ENCODE assay signal across 8 cellular contexts in the genomic region with DNA sequence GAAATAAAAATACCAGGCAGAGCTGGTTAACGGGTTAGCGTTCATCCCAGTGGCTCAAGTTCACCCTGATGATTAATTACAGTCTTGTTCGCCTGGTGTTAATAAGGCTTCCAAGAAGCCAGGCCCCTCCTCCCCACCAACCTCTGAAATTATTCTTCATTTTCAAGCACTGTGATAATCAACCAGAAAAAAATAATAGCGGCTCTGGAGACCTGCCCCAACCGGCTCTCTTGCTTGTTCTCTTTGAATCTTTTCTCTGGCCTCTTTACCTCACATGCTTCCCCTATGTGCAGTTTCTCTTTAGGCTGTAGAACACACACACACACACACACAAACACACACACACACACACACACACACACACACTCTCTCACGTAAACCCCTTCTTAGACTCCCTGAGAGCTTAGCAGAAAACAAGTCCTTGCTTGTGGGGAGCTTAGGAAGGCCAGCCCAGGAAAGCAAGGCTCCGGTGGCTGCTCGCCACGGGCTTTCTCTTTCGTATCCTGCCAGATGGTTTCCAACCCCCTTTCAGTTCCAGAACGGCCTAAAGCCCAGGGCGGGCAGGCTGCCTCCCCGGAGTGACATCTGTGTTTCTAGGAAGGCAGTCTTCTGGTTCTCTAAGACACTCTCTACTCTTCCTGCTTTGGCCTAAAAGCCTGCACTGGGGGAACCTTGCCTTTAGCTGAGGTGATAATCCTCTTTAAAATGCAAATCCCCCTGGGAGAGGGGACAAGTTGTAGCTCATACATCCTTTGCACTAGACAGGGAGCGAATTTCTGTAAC.
DNase-seq lines count a peak whose midpoint lies in the region; ATAC-seq and TF ChIP-seq lines count a peak whose summit lies in the region.

No MANE protein-coding gene starts in this region.

- TF ChIP-seq CTCF in OCI-LY7 (conservative IDR thresholded peaks at IDR 0.05; ENCODE audit: low read length) (no peak), MCF 10A (IDR thresholded peaks at IDR 0.05; ENCODE audit: unreplicated experiment) (no peak)

- H3K4me3 ChIP-seq in OCI-LY7 (ENCODE audit: low read depth, low read length, poor library complexity, severe bottlenecking), result no peak overlapping the region

- H3K4me1 ChIP-seq in OCI-LY7 (ENCODE audit: insufficient read depth, low read length, poor library complexity, severe bottlenecking), result no peaks in the 10 kb centered on the region

- POLR2A ChIA-PET in OCI-LY7 (lab: Charles Lee) (interaction anchor here (0.6 to 0.7 kb wide), 4 partner anchors 31 to 589 kb away, joined by 3 to 8 read pairs (median 4); no protein-coding TSS in a partner anchor), MCF 10A (lab: Yijun Ruan, JAX) (interaction anchor here (0.6 to 1.6 kb wide), 7 partner anchors 9 to 256 kb away, joined by 3 to 6 read pairs (median 3); no protein-coding TSS in a partner anchor)

- intact Hi-C loops in OCI-LY7 (cut with micrococcal nuclease; ENCODE audit: unreplicated experiment) (no loop called here), MCF 10A (cut with micrococcal nuclease) (no loop called here)

- H3K9me2 ChIP-seq in OCI-LY7 (ENCODE audit: insufficient read depth, low read length), result no peaks in the 10 kb centered on the region

- no peaks in the 10 kb centered on the region for H3K36me3 ChIP-seq in OCI-LY7 (ENCODE audit: insufficient read depth, low read length)

- no peaks in the 10 kb centered on the region for H3K4me1 Mint-ChIP-seq in MCF 10A (ENCODE audit: insufficient read depth, unreplicated experiment)

- no peak overlapping the region for H3K4me2 ChIP-seq in OCI-LY7 (ENCODE audit: low read length)

- H4K20me1 ChIP-seq in OCI-LY7 (ENCODE audit: insufficient read depth, low read length), result no peaks in the 10 kb centered on the region

- H3K4me3 Mint-ChIP-seq in MCF 10A (ENCODE audit: unreplicated experiment), result no peak overlapping the region

- H3K27ac Mint-ChIP-seq in MCF 10A (ENCODE audit: low read depth, unreplicated experiment), result no peak overlapping the region

- CTCF ChIA-PET in OCI-LY7 (lab: Charles Lee; ENCODE audit: unreplicated experiment), result no interaction called here
- CTCF ChIA-PET in MCF 10A (lab: Yijun Ruan, JAX), result no interaction called here

- no peaks in the 10 kb centered on the region for H3K27me3 Mint-ChIP-seq in MCF 10A (ENCODE audit: insufficient read depth, unreplicated experiment)

- peak overlapping the region; percentile 44; the same call in 1 of the 2 replicates for H2AFZ ChIP-seq in OCI-LY7 (ENCODE audit: low read length)

- no peaks in the 10 kb centered on the region for H3K9me3 Mint-ChIP-seq in MCF 10A (ENCODE audit: unreplicated experiment)

- H3K79me2 ChIP-seq in OCI-LY7 (ENCODE audit: insufficient read depth, low read depth, low read length), result no peaks in the 10 kb centered on the region

- no peaks in the 10 kb centered on the region for H3K36me3 Mint-ChIP-seq in MCF 10A (ENCODE audit: insufficient read depth, unreplicated experiment)

- ATAC-seq in HG03045 (IDR thresholded peaks at IDR 0.05; ENCODE audit: unreplicated experiment), result peak; percentile 93

- no peaks in the 10 kb centered on the region for H3K9me3 ChIP-seq in OCI-LY7 (ENCODE audit: low read length)

- H3K27ac ChIP-seq in OCI-LY7 (ENCODE audit: low read depth, low read length, poor library complexity, severe bottlenecking), result no peak overlapping the region

- DNase-seq in NCI-H345 (lab: John Stamatoyannopoulos, UW) (peak; percentile 8), NCI-H345 treated with DMSO at 0.1 percent for 48 hours (lab: John Stamatoyannopoulos, UW; ENCODE audit: unreplicated experiment) (no peak), OCI-LY7 (ENCODE audit: low spot score) (no peak), MCF 10A (ENCODE audit: unreplicated experiment) (peak; percentile 26), iris pigment epithelial cell (ENCODE audit: low read depth) (peak; percentile 61), epidermal melanocyte (ENCODE audit: insufficient read length, low spot score) (no peak)
- peak; percentile 8 to 15 for DNase-seq in stimulated activated CD4-positive, alpha-beta T cell treated with anti-CD3 and anti-CD28 coated beads, Interleukin-15, amount 100 ng/mL, for 1 hour (ENCODE audit: low read depth in 1 of 2, low spot score in 1 of 2)

- no TSS peak for BruUV-seq in OCI-LY7 (replicated peaks; lab: Mats Ljungman, UMichigan)
- no TSS peak for BruUV-seq in MCF 10A (replicated peaks; lab: Mats Ljungman, UMichigan)

Comparison
In these comparisons a context has a peak if more than half of its experiments do, and no peak if none do; other contexts are left out.
1. DNase-seq: peak in NCI-H345 (single experiment), MCF 10A (single experiment), iris pigment epithelial cell (single experiment) and stimulated activated CD4-positive, alpha-beta T cell treated with anti-CD3 and anti-CD28 coated beads, Interleukin-15, amount 100 ng/mL, for 1 hour (2 of 2); none in NCI-H345 treated with DMSO at 0.1 percent for 48 hours (single experiment), OCI-LY7 (single experiment) and epidermal melanocyte (single experiment).